ENCODE assay signal across 8 cellular contexts in genomic region chr17:77464988-77465357, GRCh38.
DNase-seq lines count a peak whose midpoint lies in the region; ATAC-seq, FAIRE-seq and TF ChIP-seq lines count a peak whose summit lies in the region.
"Had no signal": no experiment of that assay in that cellular context is flagged by ENCODE, and none has a peak within 500 bp of the region (broad histone marks: within the 10 kb centered on the region; RNA-seq: fewer than 3 reads in every experiment).

No MANE protein-coding gene starts in this region.

- ATAC-seq in aorta (ENCODE audit: low FRiP score) = no peak

- peak overlapping the region; percentile 70 for H3K9ac ChIP-seq in NT2/D1 (ENCODE audit: insufficient read length, low read depth)
- no peak overlapping the region for H3K9ac ChIP-seq in H1 (replicated peaks in 1 of 4; ENCODE audit: extremely low read depth in 1 of 4, low read depth in 3 of 4, low read length in 3 of 4)
- no peak overlapping the region for H3K9ac ChIP-seq in trophoblast cell (ENCODE audit: low read length)

- H4K12ac ChIP-seq in trophoblast cell (ENCODE audit: low read depth, low read length) = no peak overlapping the region

- intact Hi-C loops in aorta (cut with DNase I) = no loop called here
- intact Hi-C loops in ascending aorta (cut with DNase I) = no loop called here

- no peak overlapping the region for H3K27ac ChIP-seq in H1 (ENCODE audit: low read depth, low read length)
- peak overlapping the region; percentile 37 for H3K27ac ChIP-seq in trophoblast cell (ENCODE audit: low read depth, low read length)
- no peak overlapping the region for H3K27ac ChIP-seq in aorta (ENCODE audit: low read depth in 1 of 2, low read length in 2 of 2)
- no peak overlapping the region for H3K27ac ChIP-seq in ascending aorta

- DNase-seq in NT2/D1 (ENCODE audit: low read depth, low spot score) (no peak), H1 (ENCODE audit: low read depth in 1 of 2, low spot score in 2 of 2) (no peak), trophoblast cell (no peak), aorta (no peak), ascending aorta (ENCODE audit: low spot score in 2 of 2) (no peak), NCI-H1436 treated with DMSO at 0.1 percent for 48 hours (lab: John Stamatoyannopoulos, UW) (no peak)

- 91% methylated on average over 6 of the region's 6 CpGs; no CpG with 5 or more reads in 1 of the 2 experiments for WGBS in H1 (ENCODE audit: extremely low coverage in 1 of 2, insufficient coverage in 1 of 2, insufficient read length in 1 of 2, insufficient replicate concordance in 2 of 2, low coverage in 1 of 2, low lambda C conversion rate in 2 of 2, missing lambda C conversion rate in 1 of 2), 2 experiments
- no CpG with 5 or more reads among the region's 6 CpGs for WGBS in trophoblast cell (ENCODE audit: extremely low coverage, insufficient coverage, insufficient read length)
- 96 to 97% methylated on average over 6 of the region's 6 CpGs for WGBS in aorta, 2 donors

- no peak overlapping the region for H2AK5ac ChIP-seq in H1 (ENCODE audit: low read depth, low read length)
- no peak overlapping the region for H2AK5ac ChIP-seq in trophoblast cell (ENCODE audit: low read length)

- peak overlapping the region; percentile 84 for H4K91ac ChIP-seq in H1 (replicated peaks; ENCODE audit: insufficient read length, low read length)
- H4K91ac ChIP-seq in trophoblast cell (ENCODE audit: low read depth, low read length) = no peak overlapping the region

- peaks cover 21% of the 10 kb centered on the region for H3K4me1 ChIP-seq in NT2/D1 (ENCODE audit: insufficient read depth, insufficient read length)
- H3K4me1 ChIP-seq in H1 (replicated peaks in 1 of 4; ENCODE audit: control insufficient read depth in 3 of 4, insufficient read depth in 4 of 4, low read length in 3 of 4) = peaks cover 17 to 32% (median 27%) of the 10 kb centered on the region in 4 experiments
- peaks cover 38 to 41% of the 10 kb centered on the region in 2 experiments for H3K4me1 ChIP-seq in trophoblast cell (ENCODE audit: control insufficient read depth in 1 of 2, insufficient read depth in 2 of 2, low read length in 2 of 2)
- H3K4me1 ChIP-seq in aorta (ENCODE audit: control insufficient read depth in 1 of 2, insufficient read depth in 2 of 2, low read length in 2 of 2) = no peaks in the 10 kb centered on the region
- no peaks in the 10 kb centered on the region for H3K4me1 ChIP-seq in ascending aorta

- H3K36me3 ChIP-seq in NT2/D1 (ENCODE audit: insufficient read depth, insufficient read length, low read length) (peaks cover 38% of the 10 kb centered on the region), H1 (ENCODE audit: control insufficient read depth in 2 of 4, insufficient read depth in 4 of 4, low read length in 3 of 4) (peaks cover 0 to under 1% (median 0%) of the 10 kb centered on the region in 4 experiments; a peak in 2 of 8 replicates), trophoblast cell (ENCODE audit: control insufficient read depth in 1 of 2, insufficient read depth in 2 of 2, low read length in 2 of 2) (peaks cover 2 to 7% of the 10 kb centered on the region in 2 experiments), aorta (ENCODE audit: control insufficient read depth in 1 of 2, insufficient read depth in 2 of 2, low read length in 1 of 2) (no peaks in the 10 kb centered on the region), ascending aorta (no peaks in the 10 kb centered on the region)

- H3K79me1 ChIP-seq in H1 (ENCODE audit: low read depth, low read length) (peaks cover 17% of the 10 kb centered on the region), trophoblast cell (ENCODE audit: low read length) (peaks cover 25% of the 10 kb centered on the region)

- H2BK20ac ChIP-seq in H1 (ENCODE audit: low read length) = peak overlapping the region; percentile 29

- H3K9me3 ChIP-seq in NT2/D1 (ENCODE audit: insufficient read depth, low read length) (no peaks in the 10 kb centered on the region), H1 (ENCODE audit: insufficient read depth in 2 of 2, low read depth in 1 of 2, low read length in 1 of 2) (no peaks in the 10 kb centered on the region), trophoblast cell (ENCODE audit: insufficient read depth, low read depth, low read length) (no peaks in the 10 kb centered on the region), aorta (ENCODE audit: control insufficient read depth, low read length) (no peaks in the 10 kb centered on the region), ascending aorta (no peaks in the 10 kb centered on the region)

- no peak for TF ChIP-seq CTCF in GM12875 (IDR thresholded peaks at IDR 0.05; ENCODE audit: borderline replicate concordance, insufficient read depth, low read depth, low read length)
- no peak for TF ChIP-seq CTCF in H1 (IDR thresholded peaks at IDR 0.05; ENCODE audit: control extremely low read depth in 1 of 3, insufficient read depth in 1 of 3, low read depth in 1 of 3, low read length in 3 of 3)
- no peak for TF ChIP-seq CTCF in ascending aorta (IDR thresholded peaks at IDR 0.05)

- peak overlapping the region; percentile 38 to 76 for H3K4me2 ChIP-seq in H1 (ENCODE audit: insufficient read depth in 1 of 2, low read depth in 2 of 2, low read length in 2 of 2)
- no peak overlapping the region for H3K4me2 ChIP-seq in trophoblast cell (ENCODE audit: low read length)

- H2AFZ ChIP-seq in H1 (ENCODE audit: low read length) (no peak overlapping the region), trophoblast cell (ENCODE audit: insufficient read depth, low read length, poor library complexity) (no peak overlapping the region)

- no peak for TF ChIP-seq EP300 in H1 (IDR thresholded peaks at IDR 0.05; ENCODE audit: borderline replicate concordance in 1 of 2, low read depth in 2 of 2, low read length in 2 of 2)

- H3K18ac ChIP-seq in H1 (ENCODE audit: extremely low read depth, low read length) (0 out of 2 replicates have a peak overlapping the region, but pooled peaks have one; percentile 81), trophoblast cell (ENCODE audit: low read length) (peak overlapping the region; percentile 30)

- no peaks in the 10 kb centered on the region for H3K27me3 ChIP-seq in NT2/D1 (ENCODE audit: insufficient read depth, insufficient read length)
- H3K27me3 ChIP-seq in H1 (replicated peaks in 1 of 4; ENCODE audit: control insufficient read depth in 3 of 4, extremely low read depth in 1 of 4, insufficient read depth in 3 of 4, low read length in 3 of 4) = no peaks in the 10 kb centered on the region
- H3K27me3 ChIP-seq in trophoblast cell (ENCODE audit: insufficient read depth, low read length) = no peaks in the 10 kb centered on the region
- H3K27me3 ChIP-seq in aorta (ENCODE audit: control insufficient read depth in 1 of 2, insufficient read depth in 2 of 2, low read length in 1 of 2) = no peaks in the 10 kb centered on the region
- no peaks in the 10 kb centered on the region for H3K27me3 ChIP-seq in ascending aorta

- H3K14ac ChIP-seq in H1 (ENCODE audit: insufficient read length) = no peak overlapping the region
- H3K14ac ChIP-seq in trophoblast cell (ENCODE audit: low read length) = peak overlapping the region; percentile 6

- peaks cover 6 to 10% of the 10 kb centered on the region in 2 experiments for H4K20me1 ChIP-seq in H1 (replicated peaks in 1 of 2; ENCODE audit: control insufficient read depth in 1 of 2, insufficient read depth in 2 of 2, low read length in 2 of 2)

- H4K5ac ChIP-seq in H1 (ENCODE audit: insufficient read length, low read depth, low read length) = peak overlapping the region; percentile 32

- H3K56ac ChIP-seq in H1 (replicated peaks; ENCODE audit: insufficient read length, low read depth, low read length) = no peak overlapping the region

- no peak for FAIRE-seq in H1 (lab: Jason Lieb, UNC)
- FAIRE-seq: bronchial epithelial cell had no signal

- H2BK120ac ChIP-seq in H1 (replicated peaks; ENCODE audit: low read depth, low read length) = no peak overlapping the region
- no peak overlapping the region for H2BK120ac ChIP-seq in trophoblast cell (ENCODE audit: insufficient read depth, low read length, poor library complexity)

- H3K4me3 ChIP-seq in GM12875 (ENCODE audit: low read depth, low read length) = peak overlapping the region; percentile 13
- no peak overlapping the region for H3K4me3 ChIP-seq in NT2/D1 (ENCODE audit: insufficient read length, low read depth)
- H3K4me3 ChIP-seq in H1 (ENCODE audit: extremely low read depth in 1 of 4, insufficient read depth in 2 of 4, low read depth in 3 of 4, low read length in 4 of 4) = peak overlapping the region in 1 of 4 experiments; percentile 52; a peak in 1 of 8 replicates
- H3K4me3 ChIP-seq in trophoblast cell (ENCODE audit: low read depth, low read length) = no peak overlapping the region
- H3K4me3 ChIP-seq in aorta (ENCODE audit: low read length in 2 of 2) = no peak overlapping the region
- no peak overlapping the region for H3K4me3 ChIP-seq in ascending aorta

- H3K23me2 ChIP-seq in H1 (ENCODE audit: low read depth, low read length) = peaks cover 7% of the 10 kb centered on the region; the same call in 1 of the 2 replicates

- 0 out of 2 replicates have a peak overlapping the region, but pooled peaks have one; percentile 53 for H2BK15ac ChIP-seq in H1 (ENCODE audit: low read length)

- TF ChIP-seq RAD21 in H1 (IDR thresholded peaks at IDR 0.05 in 1 of 2, conservative IDR thresholded peaks at IDR 0.05 in 1 of 2; ENCODE audit: low read depth in 2 of 2, low read length in 2 of 2) = no peak

- H2BK5ac ChIP-seq in H1 (ENCODE audit: low read depth, low read length) = peak overlapping the region; percentile 98; the same call in 1 of the 2 replicates
- H2BK5ac ChIP-seq in trophoblast cell (ENCODE audit: low read depth, low read length, poor library complexity) = no peak overlapping the region

- peak overlapping the region; percentile 21 for H3K4ac ChIP-seq in H1 (replicated peaks; ENCODE audit: insufficient read length, low read depth, low read length)
- peak overlapping the region; percentile 16 for H3K4ac ChIP-seq in trophoblast cell (ENCODE audit: low read depth, low read length)

- H2BK12ac ChIP-seq in H1 (ENCODE audit: low read depth, low read length) = peak overlapping the region; percentile 40; the same call in 1 of the 2 replicates
- H2BK12ac ChIP-seq in trophoblast cell (ENCODE audit: low read length) = no peak overlapping the region

- TF ChIP-seq POLR2A in H1 (IDR thresholded peaks at IDR 0.05; ENCODE audit: control extremely low read depth in 1 of 2, low read depth in 2 of 2, low read length in 2 of 2) = no peak

- CTCF ChIA-PET in H1 (lab: Charles Lee; ENCODE audit: partially characterized antibody) = interaction anchor here (0.7 to 2.0 kb wide), 4 partner anchors 9 to 276 kb away, joined by 3 to 11 read pairs (median 7); no protein-coding TSS in a partner anchor

- H4K8ac ChIP-seq in H1 (ENCODE audit: extremely low read depth, insufficient read depth, low read length) (no peak overlapping the region; the same call in 1 of the 2 replicates), trophoblast cell (ENCODE audit: low read depth, low read length) (no peak overlapping the region)

- H3K23ac ChIP-seq in H1 (ENCODE audit: insufficient read length) (no peak overlapping the region), trophoblast cell (ENCODE audit: low read length) (no peak overlapping the region)

- POLR2A ChIA-PET in H1 (lab: Charles Lee; ENCODE audit: partially characterized antibody) = interaction anchor here (0.6 to 4.0 kb wide), 5 partner anchors 11 to 57 kb away, joined by 3 to 31 read pairs (median 4); no protein-coding TSS in a partner anchor

- peaks cover 4 to 81% of the 10 kb centered on the region in 2 experiments; a peak in 3 of 4 replicates for H3K79me2 ChIP-seq in H1 (ENCODE audit: control insufficient read depth in 1 of 2, insufficient read depth in 2 of 2, low read length in 2 of 2)
- H3K79me2 ChIP-seq in trophoblast cell (ENCODE audit: control insufficient read depth, insufficient read depth, low read length, poor library complexity) = peaks cover 31% of the 10 kb centered on the region
